9 cellular contexts compared by ENCODE assay signal in genomic region chr2:132448771-132449170, GRCh38. TPM values are rescaled to one million over a fixed set of nuclear protein-coding genes. Genes with fewer than 3 reads are reported as not detected.
DNase-seq lines count a peak whose midpoint lies in the region; ATAC-seq, FAIRE-seq and TF ChIP-seq lines count a peak whose summit lies in the region.
"Had no signal": no experiment of that assay in that cellular context is flagged by ENCODE, and none has a peak within 500 bp of the region (broad histone marks: within the 10 kb centered on the region; RNA-seq: fewer than 3 reads in every experiment).

No MANE protein-coding gene starts in this region.

- H3K27me3 ChIP-seq in Peyer's patch (no peaks in the 10 kb centered on the region), testis (no peaks in the 10 kb centered on the region)
- H3K27me3 ChIP-seq: neutrophil had no signal

- DNase-seq in NCI-H82 (lab: John Stamatoyannopoulos, UW) (peak; percentile 64), NCI-H82 treated with DMSO at 0.1 percent for 48 hours (lab: John Stamatoyannopoulos, UW; ENCODE audit: unreplicated experiment) (no peak), Peyer's patch (peak in 1 of 3 donors; percentile 49), glutamatergic neuron (peak; percentile 67), testis (no peak), H54 (ENCODE audit: insufficient read length, low spot score) (no peak)

- no peak overlapping the region for H3K27ac ChIP-seq in Peyer's patch
- no peak overlapping the region for H3K27ac ChIP-seq in testis
- H3K27ac ChIP-seq: neutrophil had no signal

- TF ChIP-seq CTCF in Peyer's patch (IDR thresholded peaks at IDR 0.05) = peak in 5 of 6 experiments; percentile 9 to 54 (median 52)
- TF ChIP-seq CTCF in glutamatergic neuron (IDR thresholded peaks at IDR 0.05; ENCODE audit: partially characterized antibody, unreplicated experiment) = peak; percentile 78
- TF ChIP-seq CTCF in testis (IDR thresholded peaks at IDR 0.05) = peak in 2 of 3 experiments; percentile 42 to 43

- ATAC-seq in GM19351 (IDR thresholded peaks at IDR 0.05; ENCODE audit: unreplicated experiment) (no peak), HG03442 (IDR thresholded peaks at IDR 0.05; ENCODE audit: unreplicated experiment) (no peak)

- TF ChIP-seq POLR2A in Peyer's patch (IDR thresholded peaks at IDR 0.05) (no peak), testis (IDR thresholded peaks at IDR 0.05) (no peak), H54 (IDR thresholded peaks at IDR 0.05; ENCODE audit: low read depth, low read length) (no peak)

- WGBS in testis, 2 donors = 85 to 90% methylated on average over 4 of the region's 4 CpGs

- intact Hi-C loops in testis (cut with DNase I; ENCODE audit: low total_unique reads) = no loop called here

- H3K27me3 Mint-ChIP-seq in glutamatergic neuron (ENCODE audit: unreplicated experiment) = no peaks in the 10 kb centered on the region

- H3K36me3 ChIP-seq in Peyer's patch (no peaks in the 10 kb centered on the region), testis (ENCODE audit: low read depth, missing control alignments) (no peaks in the 10 kb centered on the region)
- H3K36me3 ChIP-seq: neutrophil had no signal

- H3K4me3 Mint-ChIP-seq in glutamatergic neuron (ENCODE audit: unreplicated experiment) = no peak overlapping the region

- H3K9me3 Mint-ChIP-seq in glutamatergic neuron (ENCODE audit: unreplicated experiment) = peaks cover 3% of the 10 kb centered on the region

- H3K4me3 ChIP-seq in Peyer's patch (no peak overlapping the region), testis (no peak overlapping the region)

- H3K36me3 Mint-ChIP-seq in glutamatergic neuron (ENCODE audit: unreplicated experiment) = peaks cover 5% of the 10 kb centered on the region

- FAIRE-seq in H54 (lab: Jason Lieb, UNC) = no peak

- H3K9me3 ChIP-seq in Peyer's patch = no peaks in the 10 kb centered on the region
- H3K9me3 ChIP-seq in testis = no peaks in the 10 kb centered on the region
- H3K9me3 ChIP-seq: neutrophil had no signal

- H3K4me1 ChIP-seq in Peyer's patch (no peaks in the 10 kb centered on the region), testis (no peaks in the 10 kb centered on the region)

- peaks cover 7% of the 10 kb centered on the region for H3K4me1 Mint-ChIP-seq in glutamatergic neuron (ENCODE audit: low read depth, unreplicated experiment)

- H3K27ac Mint-ChIP-seq in glutamatergic neuron (ENCODE audit: unreplicated experiment) = peak overlapping the region; percentile 46

RNA-seq across cellular contexts. Expression of gene GPR39, which starts 32.2 kb away (rescaled TPM):
- total RNA-seq in Peyer's patch (10 to 100 TPM in 3 of 4 donors, 1 to 10 TPM in 1; 9.1 to 38.5 (median 25.9) TPM), glutamatergic neuron (ENCODE audit: unreplicated experiment) (1.0 TPM), testis (1 to 10 TPM; 2.7 to 4.0 TPM)
- 19.5 TPM for polyA plus RNA-seq in testis (ENCODE audit: insufficient read depth, low read depth, low replicate concordance)

Comparison
In these comparisons a context has a peak if more than half of its experiments do, and no peak if none do; other contexts are left out.
1. DNase-seq: peak in NCI-H82 (single experiment) and glutamatergic neuron (single experiment); none in NCI-H82 treated with DMSO at 0.1 percent for 48 hours (single experiment), testis (single experiment) and H54 (single experiment).
2. Peak in every context shown above with its lines, with median percentiles within 50 percentile points of each other: CTCF ChIP-seq.